1 cellular context compared by ENCODE assay signal in the genomic region with DNA sequence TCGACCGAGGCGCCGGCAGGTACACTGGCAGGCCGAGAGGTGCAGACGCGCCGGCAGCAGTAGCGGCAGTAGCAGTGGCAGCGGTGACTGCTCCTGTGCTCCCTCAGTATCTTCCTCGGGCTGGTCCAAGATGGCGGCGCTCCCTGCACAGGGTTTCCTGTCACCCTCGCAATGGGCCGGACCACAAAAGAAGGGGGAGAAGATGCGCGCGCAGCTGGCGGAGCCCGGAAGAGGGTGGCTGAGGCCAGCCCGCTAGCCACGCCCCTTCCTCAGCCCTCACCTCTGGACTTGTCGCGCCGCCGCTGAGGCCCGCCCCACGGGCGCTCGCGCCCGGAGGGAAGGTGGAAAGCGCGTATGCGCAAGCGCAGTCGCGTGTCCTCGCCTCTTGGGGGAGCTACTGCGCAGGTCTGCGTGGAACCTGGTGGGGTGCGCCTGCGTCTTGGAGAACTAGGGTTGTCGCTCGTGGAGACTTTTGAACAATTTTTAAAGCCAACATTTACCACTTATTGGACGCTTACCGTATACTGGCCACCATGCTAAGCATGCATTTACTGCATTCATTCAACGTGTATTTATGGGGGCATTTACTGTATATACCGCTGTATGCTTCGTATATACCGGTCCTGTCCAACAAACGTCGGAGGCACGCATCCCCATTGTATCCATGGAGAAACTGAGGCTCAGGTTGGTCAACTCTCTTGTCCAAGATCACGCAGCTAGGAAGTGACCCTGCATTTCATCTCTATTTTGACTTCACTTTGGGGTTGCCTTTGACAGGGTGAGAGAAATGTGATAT.
A peak's percentile ranks its signal among the peaks of the same experiment; 100 is the strongest.
TF ChIP-seq lines count a peak whose summit lies in the region.

A gene (minus strand): TSS at position 132 of the 796 bp plus-strand sequence. CDS start 8,457 bp downstream, outside the sequence.

TF ChIP-seq in SK-N-SH, 30 proteins besides CTCF, POLR2A, EP300 and RAD21 (continued from another document):
- TF ChIP-seq, protein P1, sequence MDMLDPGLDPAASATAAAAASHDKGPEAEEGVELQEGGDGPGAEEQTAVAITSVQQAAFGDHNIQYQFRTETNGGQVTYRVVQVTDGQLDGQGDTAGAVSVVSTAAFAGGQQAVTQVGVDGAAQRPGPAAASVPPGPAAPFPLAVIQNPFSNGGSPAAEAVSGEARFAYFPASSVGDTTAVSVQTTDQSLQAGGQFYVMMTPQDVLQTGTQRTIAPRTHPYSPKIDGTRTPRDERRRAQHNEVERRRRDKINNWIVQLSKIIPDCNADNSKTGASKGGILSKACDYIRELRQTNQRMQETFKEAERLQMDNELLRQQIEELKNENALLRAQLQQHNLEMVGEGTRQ (IDR thresholded peaks at IDR 0.05; ENCODE audit: borderline replicate concordance, low read depth, low read length) = no peak
- TF ChIP-seq, protein P2, sequence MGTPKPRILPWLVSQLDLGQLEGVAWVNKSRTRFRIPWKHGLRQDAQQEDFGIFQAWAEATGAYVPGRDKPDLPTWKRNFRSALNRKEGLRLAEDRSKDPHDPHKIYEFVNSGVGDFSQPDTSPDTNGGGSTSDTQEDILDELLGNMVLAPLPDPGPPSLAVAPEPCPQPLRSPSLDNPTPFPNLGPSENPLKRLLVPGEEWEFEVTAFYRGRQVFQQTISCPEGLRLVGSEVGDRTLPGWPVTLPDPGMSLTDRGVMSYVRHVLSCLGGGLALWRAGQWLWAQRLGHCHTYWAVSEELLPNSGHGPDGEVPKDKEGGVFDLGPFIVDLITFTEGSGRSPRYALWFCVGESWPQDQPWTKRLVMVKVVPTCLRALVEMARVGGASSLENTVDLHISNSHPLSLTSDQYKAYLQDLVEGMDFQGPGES (IDR thresholded peaks at IDR 0.05; ENCODE audit: low read depth, low read length) = no peak
- TF ChIP-seq, protein P3, sequence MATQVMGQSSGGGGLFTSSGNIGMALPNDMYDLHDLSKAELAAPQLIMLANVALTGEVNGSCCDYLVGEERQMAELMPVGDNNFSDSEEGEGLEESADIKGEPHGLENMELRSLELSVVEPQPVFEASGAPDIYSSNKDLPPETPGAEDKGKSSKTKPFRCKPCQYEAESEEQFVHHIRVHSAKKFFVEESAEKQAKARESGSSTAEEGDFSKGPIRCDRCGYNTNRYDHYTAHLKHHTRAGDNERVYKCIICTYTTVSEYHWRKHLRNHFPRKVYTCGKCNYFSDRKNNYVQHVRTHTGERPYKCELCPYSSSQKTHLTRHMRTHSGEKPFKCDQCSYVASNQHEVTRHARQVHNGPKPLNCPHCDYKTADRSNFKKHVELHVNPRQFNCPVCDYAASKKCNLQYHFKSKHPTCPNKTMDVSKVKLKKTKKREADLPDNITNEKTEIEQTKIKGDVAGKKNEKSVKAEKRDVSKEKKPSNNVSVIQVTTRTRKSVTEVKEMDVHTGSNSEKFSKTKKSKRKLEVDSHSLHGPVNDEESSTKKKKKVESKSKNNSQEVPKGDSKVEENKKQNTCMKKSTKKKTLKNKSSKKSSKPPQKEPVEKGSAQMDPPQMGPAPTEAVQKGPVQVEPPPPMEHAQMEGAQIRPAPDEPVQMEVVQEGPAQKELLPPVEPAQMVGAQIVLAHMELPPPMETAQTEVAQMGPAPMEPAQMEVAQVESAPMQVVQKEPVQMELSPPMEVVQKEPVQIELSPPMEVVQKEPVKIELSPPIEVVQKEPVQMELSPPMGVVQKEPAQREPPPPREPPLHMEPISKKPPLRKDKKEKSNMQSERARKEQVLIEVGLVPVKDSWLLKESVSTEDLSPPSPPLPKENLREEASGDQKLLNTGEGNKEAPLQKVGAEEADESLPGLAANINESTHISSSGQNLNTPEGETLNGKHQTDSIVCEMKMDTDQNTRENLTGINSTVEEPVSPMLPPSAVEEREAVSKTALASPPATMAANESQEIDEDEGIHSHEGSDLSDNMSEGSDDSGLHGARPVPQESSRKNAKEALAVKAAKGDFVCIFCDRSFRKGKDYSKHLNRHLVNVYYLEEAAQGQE (IDR thresholded peaks at IDR 0.05; ENCODE audit: low read depth, low read length) = 0 out of 2 replicates have a peak, but pooled peaks have one; percentile 24
- TF ChIP-seq ELF1 (IDR thresholded peaks at IDR 0.05) (peak; percentile 85), MEF2A (IDR thresholded peaks at IDR 0.05; ENCODE audit: borderline replicate concordance, low read depth) (no peak), TEAD4 (IDR thresholded peaks at IDR 0.05; ENCODE audit: borderline replicate concordance, insufficient read depth) (no peak)
